In genomic region chr2:230134496-230135073, GRCh38 we compare ENCODE assay signal across 11 cellular contexts.
DNase-seq lines count a peak whose midpoint lies in the region; ATAC-seq and TF ChIP-seq lines count a peak whose summit lies in the region.
"Had no signal": no experiment of that assay in that cellular context is flagged by ENCODE, and none has a peak within 500 bp of the region (broad histone marks: within the 10 kb centered on the region; RNA-seq: fewer than 3 reads in every experiment).

No MANE protein-coding gene starts in this region.

- H3K36me3 ChIP-seq in subcutaneous abdominal adipose tissue (ENCODE audit: control insufficient read depth in 5 of 5, insufficient read depth in 5 of 5, low read length in 5 of 5) (no peaks in the 10 kb centered on the region), WERI-Rb-1 (no peaks in the 10 kb centered on the region)

- no peak overlapping the region for H3K4me3 Mint-ChIP-seq in stimulated activated naive CD8-positive, alpha-beta T cell treated with anti-CD3 and anti-CD28 coated beads, Interleukin-15, amount 100 ng/mL, for 72 hours
- no peak overlapping the region for H3K4me3 Mint-ChIP-seq in activated T-helper 17 cell treated with anti-CD3 and anti-CD28 coated beads, Interleukin-2, amount 50 U/mL, for 72 hours
- H3K4me3 Mint-ChIP-seq: CD4-positive, CD25-positive, alpha-beta regulatory T cell; endodermal cell; mesothelial cell of epicardium had no signal

- H3K4me1 Mint-ChIP-seq in stimulated activated naive CD8-positive, alpha-beta T cell treated with anti-CD3 and anti-CD28 coated beads, Interleukin-15, amount 100 ng/mL, for 72 hours, result no peaks in the 10 kb centered on the region
- no peaks in the 10 kb centered on the region for H3K4me1 Mint-ChIP-seq in activated T-helper 17 cell treated with anti-CD3 and anti-CD28 coated beads, Interleukin-2, amount 50 U/mL, for 72 hours
- H3K4me1 Mint-ChIP-seq: CD4-positive, CD25-positive, alpha-beta regulatory T cell; mesothelial cell of epicardium had no signal

- H3K27ac ChIP-seq in epithelial cell of prostate, result no peak overlapping the region
- peak overlapping the region; percentile 17 for H3K27ac ChIP-seq in subcutaneous abdominal adipose tissue (ENCODE audit: low read depth, low read length)
- H3K27ac ChIP-seq in WERI-Rb-1, result no peak overlapping the region

- H3K4me3 ChIP-seq in subcutaneous abdominal adipose tissue (ENCODE audit: low read depth in 1 of 5, low read length in 5 of 5) (no peak overlapping the region), WERI-Rb-1 (ENCODE audit: low read depth, low read length) (no peak overlapping the region)

- H3K27me3 Mint-ChIP-seq in stimulated activated naive CD8-positive, alpha-beta T cell treated with anti-CD3 and anti-CD28 coated beads, Interleukin-15, amount 100 ng/mL, for 72 hours, result peaks cover 8% of the 10 kb centered on the region
- peaks cover 6% of the 10 kb centered on the region for H3K27me3 Mint-ChIP-seq in activated T-helper 17 cell treated with anti-CD3 and anti-CD28 coated beads, Interleukin-2, amount 50 U/mL, for 72 hours

- peak; percentile 40 for ATAC-seq in stimulated activated naive CD8-positive, alpha-beta T cell treated with anti-CD3 and anti-CD28 coated beads, Interleukin-15, amount 100 ng/mL, for 72 hours
- ATAC-seq in stimulated activated naive CD8-positive, alpha-beta T cell treated with anti-CD3 and anti-CD28 coated beads, Interleukin-15, Interleukin-2, amounts not matched to agents 100 U/mL and 50 U/mL, for 24 hours, result no peak
- ATAC-seq in activated T-helper 17 cell treated with anti-CD3 and anti-CD28 coated beads, Interleukin-2, amount 50 U/mL, for 72 hours (replicated peaks), result no peak

- no peak overlapping the region for H3K27ac Mint-ChIP-seq in stimulated activated naive CD8-positive, alpha-beta T cell treated with anti-CD3 and anti-CD28 coated beads, Interleukin-15, amount 100 ng/mL, for 72 hours
- H3K27ac Mint-ChIP-seq in activated T-helper 17 cell treated with anti-CD3 and anti-CD28 coated beads, Interleukin-2, amount 50 U/mL, for 72 hours, result no peak overlapping the region
- H3K27ac Mint-ChIP-seq: CD4-positive, CD25-positive, alpha-beta regulatory T cell; endodermal cell; mesothelial cell of epicardium had no signal

- no peaks in the 10 kb centered on the region for H3K9me3 Mint-ChIP-seq in stimulated activated naive CD8-positive, alpha-beta T cell treated with anti-CD3 and anti-CD28 coated beads, Interleukin-15, amount 100 ng/mL, for 72 hours
- H3K9me3 Mint-ChIP-seq in activated T-helper 17 cell treated with anti-CD3 and anti-CD28 coated beads, Interleukin-2, amount 50 U/mL, for 72 hours, result no peaks in the 10 kb centered on the region
- H3K9me3 Mint-ChIP-seq: endodermal cell, mesothelial cell of epicardium had no signal

- H3K27me3 ChIP-seq in subcutaneous abdominal adipose tissue (ENCODE audit: control insufficient read depth in 5 of 5, insufficient read depth in 4 of 5, low read length in 5 of 5), result no peaks in the 10 kb centered on the region
- H3K27me3 ChIP-seq in WERI-Rb-1 (ENCODE audit: insufficient read depth, low read depth, severe bottlenecking), result peaks cover 57% of the 10 kb centered on the region

- H3K4me1 ChIP-seq in subcutaneous abdominal adipose tissue (ENCODE audit: control insufficient read depth in 5 of 5, insufficient read depth in 5 of 5, low read length in 5 of 5), result peaks cover 0 to 23% (median 11%) of the 10 kb centered on the region in 5 donors

- H3K9me3 ChIP-seq in subcutaneous abdominal adipose tissue (ENCODE audit: control insufficient read depth in 5 of 5, low read length in 5 of 5) (peaks cover 0 to 13% (median 0%) of the 10 kb centered on the region in 5 donors), WERI-Rb-1 (ENCODE audit: severe bottlenecking) (no peaks in the 10 kb centered on the region)

- TF ChIP-seq CTCF in WERI-Rb-1 (IDR thresholded peaks at IDR 0.05; ENCODE audit: low read depth, low read length), result no peak

- H3K9ac ChIP-seq in subcutaneous abdominal adipose tissue (ENCODE audit: low read length in 5 of 5), result no peak overlapping the region

- no peak for DNase-seq in stimulated activated naive CD8-positive, alpha-beta T cell treated with anti-CD3 and anti-CD28 coated beads, Interleukin-15, amount 100 ng/mL, for 72 hours
- no peak for DNase-seq in stimulated activated naive CD8-positive, alpha-beta T cell treated with anti-CD3 and anti-CD28 coated beads, Interleukin-15, Interleukin-2, amounts not matched to agents 100 U/mL and 50 U/mL, for 24 hours
- peak; percentile 60 for DNase-seq in MV-4-11 (lab: John Stamatoyannopoulos, UW)
- DNase-seq in epithelial cell of prostate (ENCODE audit: low read depth, low spot score), result peak; percentile 29
- no peak for DNase-seq in WERI-Rb-1
- no peak for DNase-seq in activated CD8-positive, alpha-beta memory T cell treated with anti-CD3 and anti-CD28 coated beads for 24 hours
- DNase-seq: CD4-positive, CD25-positive, alpha-beta regulatory T cell; endodermal cell had no signal

- no peaks in the 10 kb centered on the region for H3K36me3 Mint-ChIP-seq in activated T-helper 17 cell treated with anti-CD3 and anti-CD28 coated beads, Interleukin-2, amount 50 U/mL, for 72 hours (ENCODE audit: low read depth)
- H3K36me3 Mint-ChIP-seq: CD4-positive, CD25-positive, alpha-beta regulatory T cell; mesothelial cell of epicardium had no signal

Comparison
In these comparisons a context has a peak if more than half of its experiments do, and no peak if none do; other contexts are left out.
1. DNase-seq: peak in MV-4-11 (single experiment) and epithelial cell of prostate (single experiment); none in stimulated activated naive CD8-positive, alpha-beta T cell treated with anti-CD3 and anti-CD28 coated beads, Interleukin-15, amount 100 ng/mL, for 72 hours (0 of 2), stimulated activated naive CD8-positive, alpha-beta T cell treated with anti-CD3 and anti-CD28 coated beads, Interleukin-15, Interleukin-2, amounts not matched to agents 100 U/mL and 50 U/mL, for 24 hours (single experiment), WERI-Rb-1 (single experiment) and activated CD8-positive, alpha-beta memory T cell treated with anti-CD3 and anti-CD28 coated beads for 24 hours (single experiment).